ENCODE assay signal across 9 cellular contexts in the genomic region with DNA sequence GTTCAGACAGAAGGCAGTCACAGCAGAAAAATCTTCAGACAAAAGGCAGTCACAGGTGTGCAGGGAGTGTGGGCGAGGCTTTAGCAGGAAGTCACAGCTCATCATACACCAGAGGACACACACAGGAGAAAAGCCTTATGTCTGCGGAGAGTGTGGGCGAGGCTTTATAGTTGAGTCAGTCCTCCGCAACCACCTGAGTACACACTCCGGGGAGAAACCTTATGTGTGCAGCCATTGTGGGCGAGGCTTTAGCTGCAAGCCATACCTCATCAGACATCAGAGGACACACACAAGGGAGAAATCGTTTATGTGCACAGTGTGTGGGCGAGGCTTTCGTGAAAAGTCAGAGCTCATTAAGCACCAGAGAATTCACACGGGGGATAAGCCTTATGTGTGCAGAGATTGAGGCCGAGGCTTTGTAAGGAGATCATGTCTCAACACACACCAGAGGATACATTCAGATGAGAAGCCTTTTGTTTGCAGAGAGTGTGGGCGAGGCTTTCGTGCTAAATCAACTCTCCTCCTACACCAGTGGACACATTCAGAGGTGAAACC. TPM values are rescaled to one million over a fixed set of nuclear protein-coding genes. Genes with fewer than 3 reads are reported as not detected.
DNase-seq lines count a peak whose midpoint lies in the region; ATAC-seq and TF ChIP-seq lines count a peak whose summit lies in the region.
"Had no signal": no experiment of that assay in that cellular context is flagged by ENCODE, and none has a peak within 500 bp of the region (broad histone marks: within the 10 kb centered on the region; RNA-seq: fewer than 3 reads in every experiment).

No MANE protein-coding gene starts in this region.

- ATAC-seq in mucosa of descending colon: peak; percentile 96
- ATAC-seq in HG02884 (IDR thresholded peaks at IDR 0.05; ENCODE audit: unreplicated experiment): no peak

- intact Hi-C loops in mucosa of descending colon (cut with DNase I, micrococcal nuclease): no loop called here
- intact Hi-C loops in thyroid gland (cut with DNase I): no loop called here

- H3K27ac ChIP-seq in thyroid gland: no peak overlapping the region
- H3K27ac ChIP-seq: KMS-11 had no signal

- no peak overlapping the region for H3K4me3 ChIP-seq in mucosa of descending colon
- no peak overlapping the region for H3K4me3 ChIP-seq in thyroid gland (replicated peaks in 1 of 3)

- H3K9me3 ChIP-seq in mucosa of descending colon (no peaks in the 10 kb centered on the region), thyroid gland (no peaks in the 10 kb centered on the region)

- H3K4me1 ChIP-seq in mucosa of descending colon (ENCODE audit: low read depth): peaks cover 19% of the 10 kb centered on the region
- H3K4me1 ChIP-seq in thyroid gland: peaks cover 0 to 8% of the 10 kb centered on the region in 2 donors

- TF ChIP-seq POLR2A in thyroid gland (IDR thresholded peaks at IDR 0.05): no peak

- DNase-seq in activated gamma-delta T cell treated with Interleukin-2 at 50 U/mL for 16 hours: peak; percentile 64
- DNase-seq in activated gamma-delta T cell (lab: John Stamatoyannopoulos, UW): no peak
- DNase-seq in activated T-helper 1 cell treated with Interleukin-2 at 50 U/mL for 16 hours (ENCODE audit: low read depth): peak; percentile 58
- peak; percentile 73 to 86 (median 75) for DNase-seq in mucosa of descending colon
- peak; percentile 80 to 92 for DNase-seq in stimulated activated CD8-positive, alpha-beta memory T cell treated with anti-CD3 and anti-CD28 coated beads, Interleukin-7, amount 100 ng/mL, for 4 hours (ENCODE audit: low read depth in 2 of 2)
- no peak for DNase-seq in HuH-7.5 (ENCODE audit: low spot score)
- no peak for DNase-seq in thyroid gland

- WGBS in thyroid gland, 2 donors: 77 to 82% methylated on average over 13 of the region's 13 CpGs

- H3K36me3 ChIP-seq in mucosa of descending colon (ENCODE audit: low read depth): no peaks in the 10 kb centered on the region
- peaks cover 18 to 40% of the 10 kb centered on the region in 2 donors for H3K36me3 ChIP-seq in thyroid gland

- H3K27me3 ChIP-seq in thyroid gland: no peaks in the 10 kb centered on the region

- TF ChIP-seq CTCF in mucosa of descending colon (IDR thresholded peaks at IDR 0.05) (no peak), thyroid gland (IDR thresholded peaks at IDR 0.05) (no peak)

RNA-seq across cellular contexts. Expression of gene ZNF589, which starts 27.6 kb away (rescaled TPM):
- 10 to 100 TPM in 2 of 3 donors, 1 to 10 TPM in 1; 5.9 to 18.6 (median 12.5) TPM for total RNA-seq in mucosa of descending colon
- total RNA-seq in thyroid gland: 10 to 100 TPM; 28.5 to 48.7 (median 37.8) TPM

RNA-seq across cellular contexts. Expression of gene NME6, which starts 32.7 kb away (rescaled TPM):
- total RNA-seq in mucosa of descending colon (10 to 100 TPM; 23.5 to 29.9 (median 25.9) TPM), thyroid gland (10 to 100 TPM; 34.3 to 56.6 (median 44.6) TPM)

RNA-seq across cellular contexts. Expression of gene CAMP, which starts 45.2 kb away (rescaled TPM):
- total RNA-seq in mucosa of descending colon: not detected
- 1 to 10 TPM in 3 of 4 donors, not detected in 1; 4.8 to 6.5 (median 5.4) TPM for total RNA-seq in thyroid gland

Comparison
In these comparisons a context has a peak if more than half of its experiments do, and no peak if none do; other contexts are left out.
1. DNase-seq: peak in activated gamma-delta T cell treated with Interleukin-2 at 50 U/mL for 16 hours (single experiment), activated T-helper 1 cell treated with Interleukin-2 at 50 U/mL for 16 hours (single experiment), mucosa of descending colon (3 of 3) and stimulated activated CD8-positive, alpha-beta memory T cell treated with anti-CD3 and anti-CD28 coated beads, Interleukin-7, amount 100 ng/mL, for 4 hours (2 of 2); none in activated gamma-delta T cell (single experiment), HuH-7.5 (single experiment) and thyroid gland (0 of 2).